ENCODE assay signal across 8 cellular contexts in genomic region chr10:90911133-90912048, GRCh38. TPM values are rescaled to one million over a fixed set of nuclear protein-coding genes. Genes with fewer than 3 reads are reported as not detected.
A peak's percentile ranks its signal among the peaks of the same experiment; 100 is the strongest.
DNase-seq lines count a peak whose midpoint lies in the region; ATAC-seq lines count a peak whose summit lies in the region.
"Not testable (repeated sequence)": the region's sequence is repeated elsewhere in the genome, so short reads cannot be mapped to it uniquely, and the experiment has no call there.

No MANE protein-coding gene starts in this region.

- H3K4me1 Mint-ChIP-seq in memory B cell = not testable (repeated sequence)

- not testable (repeated sequence) for H3K36me3 Mint-ChIP-seq in memory B cell

- peak; percentile 5 for DNase-seq in DMS 273 treated with DMSO at 0.1 percent for 48 hours (lab: John Stamatoyannopoulos, UW)
- peak; percentile 89 for DNase-seq in Jurkat, Clone E6-1 (ENCODE audit: low read depth, low spot score)
- peak; percentile 43 for DNase-seq in NOMO-1 treated with DMSO at 0.1 percent for 48 hours (lab: John Stamatoyannopoulos, UW; ENCODE audit: unreplicated experiment)
- DNase-seq in activated CD8-positive, alpha-beta memory T cell treated with anti-CD3 and anti-CD28 coated beads for 24 hours = peak; percentile 68
- peak; percentile 16 for DNase-seq in effector CD8-positive, alpha-beta T cell (lab: John Stamatoyannopoulos, UW)
- peak; percentile 52 to 54 for DNase-seq in memory B cell (ENCODE audit: low spot score in 2 of 2)
- peak; percentile 56 for DNase-seq in stimulated activated CD8-positive, alpha-beta memory T cell treated with anti-CD3 and anti-CD28 coated beads, Interleukin-4, amount 100 ng/mL, for 48 hours

- not testable (repeated sequence) for H3K9me3 Mint-ChIP-seq in memory B cell

- H3K4me3 Mint-ChIP-seq in memory B cell = not testable (repeated sequence)

- ATAC-seq in GM21528 (IDR thresholded peaks at IDR 0.05; ENCODE audit: low FRiP score, unreplicated experiment) = peak; percentile 85
- peak; percentile 79 for ATAC-seq in memory B cell (ENCODE audit: low read depth)

- H3K27me3 Mint-ChIP-seq in memory B cell = not testable (repeated sequence)

- H3K27ac Mint-ChIP-seq in memory B cell = not testable (repeated sequence)

- H3K4me3 ChIP-seq in Jurkat, Clone E6-1 (ENCODE audit: low read length) = not testable (repeated sequence)

RNA-seq across cellular contexts. Expression of gene ANKRD1, which starts 9.5 kb away (rescaled TPM):
- polyA plus RNA-seq in Jurkat, Clone E6-1 (2012; ENCODE audit: insufficient read depth, insufficient read length) = not detected

RNA-seq across cellular contexts. Expression of gene RPP30, which starts 39.6 kb away (rescaled TPM):
- polyA plus RNA-seq in Jurkat, Clone E6-1 (2012; ENCODE audit: insufficient read depth, insufficient read length) = 84.4 TPM

RNA-seq across cellular contexts. Expression of gene HTR7, which starts 53.6 kb away (rescaled TPM):
- not detected for polyA plus RNA-seq in Jurkat, Clone E6-1 (2012; ENCODE audit: insufficient read depth, insufficient read length)

Comparison
In these comparisons a context has a peak if more than half of its experiments do, and no peak if none do; other contexts are left out.
1. DNase-seq: peak in every context shown above with its lines; median percentile 89 in Jurkat, Clone E6-1; 68 in activated CD8-positive, alpha-beta memory T cell treated with anti-CD3 and anti-CD28 coated beads for 24 hours; 56 in stimulated activated CD8-positive, alpha-beta memory T cell treated with anti-CD3 and anti-CD28 coated beads, Interleukin-4, amount 100 ng/mL, for 48 hours; 53 in memory B cell; 43 in NOMO-1 treated with DMSO at 0.1 percent for 48 hours; 16 in effector CD8-positive, alpha-beta T cell; 5 in DMS 273 treated with DMSO at 0.1 percent for 48 hours.